In the genomic region with DNA sequence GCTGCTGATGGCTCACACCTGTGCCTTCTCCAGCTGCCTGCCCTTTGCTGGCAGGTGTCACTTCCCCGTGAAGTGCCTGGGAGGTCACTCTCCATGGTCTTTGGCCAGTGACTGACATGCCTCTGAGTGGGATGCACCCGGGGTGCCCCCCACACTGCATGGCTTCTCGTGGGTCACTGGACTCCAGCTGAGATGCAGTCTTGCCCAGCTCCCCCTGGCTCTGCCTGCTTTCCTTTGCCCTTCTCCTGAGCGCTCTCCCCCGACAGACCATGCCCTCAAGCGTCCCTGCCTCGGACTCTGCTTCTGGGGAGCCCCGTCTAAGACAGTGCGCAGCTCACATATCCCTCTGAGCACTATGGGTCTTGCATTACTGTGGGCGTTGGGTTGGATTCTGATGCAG, we compare ENCODE assay signal across 39 cellular contexts. TPM values are rescaled to one million over a fixed set of nuclear protein-coding genes. Genes with fewer than 3 reads are reported as not detected.
"Had no signal": no experiment of that assay in that cellular context is flagged by ENCODE, and none has a peak within 500 bp of the region (broad histone marks: within the 10 kb centered on the region; RNA-seq: fewer than 3 reads in every experiment).

No MANE protein-coding gene starts in this region.

- H3K4me3 Mint-ChIP-seq: activated naive CD4-positive, alpha-beta T cell treated with anti-CD3 and anti-CD28 coated beads, Interleukin-2, amount 10 ng/mL, durations not matched to agents 7 days and 5 days; activated naive CD8-positive, alpha-beta T cell treated with anti-CD3 and anti-CD28 coated beads, Interleukin-2, amount 10 ng/mL, durations not matched to agents 7 days and 5 days; activated T-helper 1 cell treated with anti-CD3 and anti-CD28 coated beads, Interleukin-12 subunit alpha, Interleukin-12 subunit beta, Interleukin-2, Interleukin-4 antibody, amounts not matched to agents 30 ng/mL and 10 ng/mL and 1 ng/mL, durations not matched to agents 14 hours and 24 hours and 36 hours; immature natural killer cell; natural killer cell; stimulated activated memory B cell treated with anti-CD40 and anti-IgM and Interleukin-4, amounts not matched to agents 10 μg/mL and 1 μg/mL and 100 μg/mL, for 72 hours; stimulated activated naive CD8-positive, alpha-beta T cell treated with anti-CD3 and anti-CD28 coated beads, Interleukin-15, amount 100 ng/mL, for 72 hours; T-helper 2 cell treated with Interferon-gamma antibody and Interleukin-4, amounts not matched to agents 5 μg/mL and 100 μg/mL, for 36 hours; type B pancreatic cell had no signal

- H3K4me1 Mint-ChIP-seq: activated naive CD4-positive, alpha-beta T cell treated with anti-CD3 and anti-CD28 coated beads, Interleukin-2, amount 10 ng/mL, durations not matched to agents 7 days and 5 days; immature natural killer cell; stimulated activated memory B cell treated with anti-CD40 and anti-IgM and Interleukin-4, amounts not matched to agents 10 μg/mL and 1 μg/mL and 100 μg/mL, for 72 hours had no signal

- H3K27ac Mint-ChIP-seq: activated naive CD4-positive, alpha-beta T cell treated with anti-CD3 and anti-CD28 coated beads, Interleukin-2, amount 10 ng/mL, durations not matched to agents 7 days and 5 days; activated naive CD8-positive, alpha-beta T cell treated with anti-CD3 and anti-CD28 coated beads, Interleukin-2, amount 10 ng/mL, durations not matched to agents 7 days and 5 days; activated T-helper 1 cell treated with anti-CD3 and anti-CD28 coated beads, Interleukin-12 subunit alpha, Interleukin-12 subunit beta, Interleukin-2, Interleukin-4 antibody, amounts not matched to agents 30 ng/mL and 10 ng/mL and 1 ng/mL, durations not matched to agents 14 hours and 24 hours and 36 hours; immature natural killer cell; natural killer cell; stimulated activated memory B cell treated with anti-CD40 and anti-IgM and Interleukin-4, amounts not matched to agents 10 μg/mL and 1 μg/mL and 100 μg/mL, for 72 hours; stimulated activated naive CD8-positive, alpha-beta T cell treated with anti-CD3 and anti-CD28 coated beads, Interleukin-15, amount 100 ng/mL, for 72 hours; T-helper 2 cell treated with Interferon-gamma antibody and Interleukin-4, amounts not matched to agents 5 μg/mL and 100 μg/mL, for 36 hours; type B pancreatic cell had no signal

- ATAC-seq: gastrocnemius medialis; left lobe of liver; lower lobe of right lung; natural killer cell; psoas muscle; stimulated activated memory B cell treated with anti-CD40 and anti-IgM and Interleukin-4, amounts not matched to agents 10 μg/mL and 1 μg/mL and 100 μg/mL, for 72 hours; stimulated activated naive CD8-positive, alpha-beta T cell treated with anti-CD3 and anti-CD28 coated beads, Interleukin-15, amount 100 ng/mL, for 72 hours had no signal

- H3K4me3 ChIP-seq: breast epithelium, gastrocnemius medialis, lower lobe of right lung, psoas muscle, sigmoid colon, uterus had no signal

- DNase-seq: activated CD4-positive, alpha-beta T cell treated with anti-CD3 and anti-CD28 coated beads for 4 hours; activated CD4-positive, alpha-beta T cell treated with anti-CD3 and anti-CD28 coated beads, Interleukin-2, amount 50 U/mL, for 48 hours; activated CD8-positive, alpha-beta memory T cell treated with anti-CD3 and anti-CD28 coated beads for 24 hours; activated CD8-positive, alpha-beta memory T cell treated with anti-CD3 and anti-CD28 coated beads, Interleukin-2, amount 50 U/mL, for 4 hours; activated gamma-delta T cell; activated naive CD4-positive, alpha-beta T cell treated with anti-CD3 and anti-CD28 coated beads, Interleukin-2, amount 10 ng/mL, durations not matched to agents 7 days and 5 days; activated naive CD8-positive, alpha-beta T cell treated with anti-CD3 and anti-CD28 coated beads, Interleukin-2, amount 10 ng/mL, durations not matched to agents 7 days and 5 days; activated T-cell treated with anti-CD3 and anti-CD28 coated beads, Interleukin-2, amount 50 U/mL, for 1 hour; amniotic stem cell; central memory CD4-positive, alpha-beta T cell; dermis blood vessel endothelial cell; effector CD4-positive, alpha-beta T cell; gastrocnemius medialis; glutamatergic neuron; hippocampal formation; immature natural killer cell; kidney; lower lobe of right lung; mesenchymal stem cell; natural killer cell; nucleus accumbens; sigmoid colon; small intestine; stimulated activated CD4-positive, alpha-beta T cell treated with anti-CD3 and anti-CD28 coated beads, Interleukin-1b, Interleukin-23, amount 100 ng/mL, for 48 hours; stimulated activated CD4-positive, alpha-beta T cell treated with anti-CD3 and anti-CD28 coated beads, Interleukin-4, amount 100 ng/mL, for 4 hours; stimulated activated CD8-positive, alpha-beta memory T cell treated with anti-CD3 and anti-CD28 coated beads, Interleukin-4, amount 100 ng/mL, for 48 hours; stimulated activated naive CD8-positive, alpha-beta T cell treated with anti-CD3 and anti-CD28 coated beads, Interleukin-15, amount 100 ng/mL, for 72 hours; substantia nigra; T-helper 1 cell; uterus had no signal

- H3K4me1 ChIP-seq: breast epithelium, gastrocnemius medialis, lower lobe of right lung, parathyroid adenoma, psoas muscle, sigmoid colon, uterus had no signal

- H3K36me3 ChIP-seq: breast epithelium, gastrocnemius medialis, lower lobe of right lung, sigmoid colon, uterus had no signal

- H3K9me3 Mint-ChIP-seq: activated naive CD4-positive, alpha-beta T cell treated with anti-CD3 and anti-CD28 coated beads, Interleukin-2, amount 10 ng/mL, durations not matched to agents 7 days and 5 days; activated naive CD8-positive, alpha-beta T cell treated with anti-CD3 and anti-CD28 coated beads, Interleukin-2, amount 10 ng/mL, durations not matched to agents 7 days and 5 days; activated T-helper 1 cell treated with anti-CD3 and anti-CD28 coated beads, Interleukin-12 subunit alpha, Interleukin-12 subunit beta, Interleukin-2, Interleukin-4 antibody, amounts not matched to agents 30 ng/mL and 10 ng/mL and 1 ng/mL, durations not matched to agents 14 hours and 24 hours and 36 hours; natural killer cell; stimulated activated memory B cell treated with anti-CD40 and anti-IgM and Interleukin-4, amounts not matched to agents 10 μg/mL and 1 μg/mL and 100 μg/mL, for 72 hours; stimulated activated naive CD8-positive, alpha-beta T cell treated with anti-CD3 and anti-CD28 coated beads, Interleukin-15, amount 100 ng/mL, for 72 hours; T-helper 2 cell treated with Interferon-gamma antibody and Interleukin-4, amounts not matched to agents 5 μg/mL and 100 μg/mL, for 36 hours; type B pancreatic cell had no signal

- H3K27me3 ChIP-seq: breast epithelium, gastrocnemius medialis, sigmoid colon, uterus had no signal

- H3K27ac ChIP-seq: breast epithelium, epithelial cell of prostate, gastrocnemius medialis, lower lobe of right lung, parathyroid adenoma, psoas muscle, sigmoid colon, uterus had no signal

- H3K9me3 ChIP-seq: breast epithelium, gastrocnemius medialis, lower lobe of right lung, psoas muscle, sigmoid colon, uterus had no signal

- H3K36me3 Mint-ChIP-seq: activated naive CD4-positive, alpha-beta T cell treated with anti-CD3 and anti-CD28 coated beads, Interleukin-2, amount 10 ng/mL, durations not matched to agents 7 days and 5 days; immature natural killer cell; natural killer cell; stimulated activated memory B cell treated with anti-CD40 and anti-IgM and Interleukin-4, amounts not matched to agents 10 μg/mL and 1 μg/mL and 100 μg/mL, for 72 hours; type B pancreatic cell had no signal

RNA-seq across cellular contexts. Expression of gene FBLN2, which starts 14.4 kb away (rescaled TPM):
- total RNA-seq: activated T-helper 1 cell treated with anti-CD3 and anti-CD28 coated beads, Interleukin-12 subunit alpha, Interleukin-12 subunit beta, Interleukin-2, Interleukin-4 antibody, amounts not matched to agents 30 ng/mL and 10 ng/mL and 1 ng/mL, durations not matched to agents 14 hours and 24 hours and 36 hours had no signal
